13 cellular contexts compared by ENCODE assay signal in the genomic region with DNA sequence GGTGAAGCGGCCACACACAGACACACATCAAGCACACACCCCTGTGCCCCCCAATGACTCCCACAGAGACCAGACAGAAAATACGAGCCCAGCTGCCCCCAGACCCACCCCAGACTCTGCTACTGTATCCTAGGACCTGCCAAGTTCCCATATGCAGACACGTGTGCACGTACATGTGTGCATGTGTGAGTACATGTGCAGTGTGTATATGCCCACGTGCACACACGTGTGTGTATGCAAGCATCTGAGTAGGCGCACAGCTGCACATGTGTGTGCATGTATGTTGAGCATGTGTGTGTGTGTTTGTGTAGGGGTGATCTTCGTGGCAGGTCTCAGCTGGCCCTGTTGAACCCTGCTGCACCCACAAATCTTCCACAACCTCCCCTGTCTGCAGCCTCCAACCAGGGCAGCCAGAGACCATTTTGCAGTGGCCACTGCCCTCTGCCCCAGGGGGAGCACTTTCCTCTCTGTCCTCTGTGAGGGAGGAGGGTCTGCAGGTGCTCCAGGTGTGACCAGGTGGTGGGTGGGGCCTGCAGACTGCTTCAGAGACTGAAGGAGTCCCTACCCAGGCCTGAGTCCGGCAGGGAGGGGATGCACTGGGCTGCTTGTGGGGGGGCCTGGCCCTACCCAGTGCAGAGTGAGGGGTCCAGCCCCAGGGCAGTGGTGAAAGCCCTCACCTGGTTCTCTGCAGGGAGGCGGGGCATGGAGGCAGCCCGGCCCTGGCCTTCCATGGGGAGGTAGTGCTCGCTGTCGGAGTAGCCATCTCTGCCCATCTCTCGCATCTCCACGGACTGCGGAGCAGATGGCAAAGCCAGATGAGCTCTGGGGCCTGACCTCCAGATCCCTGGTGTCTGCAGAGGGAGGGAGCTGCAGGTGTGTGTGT.
A peak's percentile ranks its signal among the peaks of the same experiment; 100 is the strongest.
DNase-seq lines count a peak whose midpoint lies in the region; ATAC-seq and TF ChIP-seq lines count a peak whose summit lies in the region.
"Had no signal": no experiment of that assay in that cellular context is flagged by ENCODE, and none has a peak within 500 bp of the region (broad histone marks: within the 10 kb centered on the region; RNA-seq: fewer than 3 reads in every experiment).

No MANE protein-coding gene starts in this region.

- no peak for ATAC-seq in activated CD4-positive, alpha-beta T cell treated with anti-CD3 and anti-CD28 coated beads for 36 hours
- ATAC-seq in CD4-positive, alpha-beta T cell (ENCODE audit: poor library complexity), result no peak
- ATAC-seq in activated B cell treated with CpG ODN at 0.5 μM for 24 hours (ENCODE audit: low read depth) (no peak), GM19324 (IDR thresholded peaks at IDR 0.05; ENCODE audit: low FRiP score, unreplicated experiment) (no peak), gastroesophageal sphincter (no peak)
- ATAC-seq in naive thymus-derived CD8-positive, alpha-beta T cell, result no peak

- no peaks in the 10 kb centered on the region for H3K27me3 ChIP-seq in CD4-positive, alpha-beta T cell (ENCODE audit: control insufficient read depth, insufficient read depth, low read length)
- H3K27me3 ChIP-seq in gastroesophageal sphincter, result no peaks in the 10 kb centered on the region

- H3K9me3 Mint-ChIP-seq in activated CD4-positive, alpha-beta T cell treated with anti-CD3 and anti-CD28 coated beads for 36 hours (ENCODE audit: low read depth), result no peaks in the 10 kb centered on the region
- H3K9me3 Mint-ChIP-seq in CD4-positive, alpha-beta T cell, result no peaks in the 10 kb centered on the region
- H3K9me3 Mint-ChIP-seq in activated B cell treated with CpG ODN at 0.5 μM for 24 hours, result no peaks in the 10 kb centered on the region
- no peaks in the 10 kb centered on the region for H3K9me3 Mint-ChIP-seq in naive thymus-derived CD8-positive, alpha-beta T cell

- H3K9me3 ChIP-seq in CD4-positive, alpha-beta T cell (ENCODE audit: control insufficient read depth, low read length), result no peaks in the 10 kb centered on the region
- no peaks in the 10 kb centered on the region for H3K9me3 ChIP-seq in gastroesophageal sphincter

- POLR2A ChIA-PET in activated CD4-positive, alpha-beta T cell treated with anti-CD3 and anti-CD28 coated beads for 36 hours (lab: Charles Lee), result interaction anchor here (0.6 kb wide), 1 partner anchor 15 kb away, joined by 4 read pairs; no protein-coding TSS in a partner anchor
- POLR2A ChIA-PET in CD4-positive, alpha-beta T cell (lab: Charles Lee), result interaction anchor here (0.7 to 1.4 kb wide), 3 partner anchors 57 to 59 kb away, joined by 3 to 6 read pairs (median 5); no protein-coding TSS in a partner anchor
- POLR2A ChIA-PET in activated B cell treated with CpG ODN at 0.5 μM for 24 hours (lab: Charles Lee), result interaction anchor here (0.5 to 3.0 kb wide), 7 partner anchors 17 to 109 kb away, joined by 3 to 28 read pairs (median 4); a partner anchor contains a TSS
- POLR2A ChIA-PET in naive thymus-derived CD8-positive, alpha-beta T cell (lab: Charles Lee), result interaction anchor here (0.5 to 1.0 kb wide), 3 partner anchors 11 to 60 kb away, joined by 3 to 4 read pairs (median 3); no protein-coding TSS in a partner anchor

- peaks cover 30% of the 10 kb centered on the region for H3K4me1 Mint-ChIP-seq in activated CD4-positive, alpha-beta T cell treated with anti-CD3 and anti-CD28 coated beads for 36 hours
- H3K4me1 Mint-ChIP-seq in CD4-positive, alpha-beta T cell (ENCODE audit: low read depth), result peaks cover 29% of the 10 kb centered on the region
- peaks cover 64% of the 10 kb centered on the region for H3K4me1 Mint-ChIP-seq in activated B cell treated with CpG ODN at 0.5 μM for 24 hours
- H3K4me1 Mint-ChIP-seq in naive thymus-derived CD8-positive, alpha-beta T cell, result peaks cover 23 to 39% (median 35%) of the 10 kb centered on the region in 4 donors

- H3K4me3 ChIP-seq in gastroesophageal sphincter, result no peak overlapping the region

- no peak for DNase-seq in activated CD4-positive, alpha-beta T cell treated with anti-CD3 and anti-CD28 coated beads for 36 hours
- no peak for DNase-seq in activated CD4-positive, alpha-beta T cell treated with anti-CD3 and anti-CD28 coated beads for 4 hours
- DNase-seq in CD4-positive, alpha-beta T cell, result no peak
- DNase-seq in activated B cell treated with CpG ODN at 0.5 μM for 24 hours (no peak), NCI-H1048 (lab: John Stamatoyannopoulos, UW) (no peak)
- no peak for DNase-seq in naive thymus-derived CD8-positive, alpha-beta T cell
- DNase-seq: 8988T, DMS79 treated with DMSO at 0.1 percent for 48 hours, NCI-H1092, NCI-H2081 treated with DMSO at 0.1 percent for 48 hours had no signal

- TF ChIP-seq CTCF in CD4-positive, alpha-beta T cell (IDR thresholded peaks at IDR 0.05), result no peak
- TF ChIP-seq CTCF in activated B cell treated with CpG ODN at 0.5 μM for 24 hours (IDR thresholded peaks at IDR 0.05) (no peak), gastroesophageal sphincter (IDR thresholded peaks at IDR 0.05) (no peak)

- intact Hi-C loops in activated CD4-positive, alpha-beta T cell treated with anti-CD3 and anti-CD28 coated beads for 36 hours (cut with DNase I, micrococcal nuclease), result loop anchor here in 1 of 2 experiments (5.0 kb wide), 1 partner anchor 51 kb away; no protein-coding TSS in a partner anchor
- intact Hi-C loops in CD4-positive, alpha-beta T cell (cut with DNase I, micrococcal nuclease), result loop anchor here in 1 of 2 experiments (2.0 to 5.0 kb wide), 2 partner anchors 51 to 57 kb away; no protein-coding TSS in a partner anchor
- intact Hi-C loops in activated B cell treated with CpG ODN at 0.5 μM for 24 hours (cut with micrococcal nuclease), result no loop called here

- CTCF ChIA-PET in activated CD4-positive, alpha-beta T cell treated with anti-CD3 and anti-CD28 coated beads for 36 hours (lab: Charles Lee), result interaction anchor here (0.6 to 1.8 kb wide), 5 partner anchors 22 to 222 kb away, joined by 3 to 5 read pairs (median 3); no protein-coding TSS in a partner anchor
- CTCF ChIA-PET in CD4-positive, alpha-beta T cell (lab: Charles Lee), result no interaction called here
- CTCF ChIA-PET in activated B cell treated with CpG ODN at 0.5 μM for 24 hours (lab: Charles Lee), result interaction anchor here (0.7 to 2.2 kb wide), 4 partner anchors 16 to 60 kb away, joined by 3 to 9 read pairs (median 3); no protein-coding TSS in a partner anchor

- H3K36me3 Mint-ChIP-seq in activated CD4-positive, alpha-beta T cell treated with anti-CD3 and anti-CD28 coated beads for 36 hours (ENCODE audit: low read depth), result no peaks in the 10 kb centered on the region
- H3K36me3 Mint-ChIP-seq in CD4-positive, alpha-beta T cell (ENCODE audit: low read depth), result no peaks in the 10 kb centered on the region
- peaks cover 3% of the 10 kb centered on the region for H3K36me3 Mint-ChIP-seq in activated B cell treated with CpG ODN at 0.5 μM for 24 hours (ENCODE audit: low read depth)
- H3K36me3 Mint-ChIP-seq in naive thymus-derived CD8-positive, alpha-beta T cell, result no peaks in the 10 kb centered on the region

- H3K27ac Mint-ChIP-seq in activated CD4-positive, alpha-beta T cell treated with anti-CD3 and anti-CD28 coated beads for 36 hours, result peak overlapping the region; percentile 25
- no peak overlapping the region for H3K27ac Mint-ChIP-seq in CD4-positive, alpha-beta T cell
- no peak overlapping the region for H3K27ac Mint-ChIP-seq in activated B cell treated with CpG ODN at 0.5 μM for 24 hours
- H3K27ac Mint-ChIP-seq in naive thymus-derived CD8-positive, alpha-beta T cell, result peak overlapping the region in 6 of 10 donors; percentile 12 to 59 (median 32)

- no peak for TF ChIP-seq EP300 in gastroesophageal sphincter (IDR thresholded peaks at IDR 0.05)

- no peaks in the 10 kb centered on the region for H3K36me3 ChIP-seq in gastroesophageal sphincter

- H3K27ac ChIP-seq in CD4-positive, alpha-beta T cell (ENCODE audit: low read depth, low read length), result no peak overlapping the region
- no peak overlapping the region for H3K27ac ChIP-seq in gastroesophageal sphincter
- H3K27ac ChIP-seq: KMS-11 had no signal

- WGBS in gastroesophageal sphincter (ENCODE audit: low coverage in 1 of 2), 2 donors, result 80% methylated on average over 1 of the region's 16 CpGs; no CpG with 5 or more reads in 1 of the 2 donors

- no peaks in the 10 kb centered on the region for H3K27me3 Mint-ChIP-seq in activated CD4-positive, alpha-beta T cell treated with anti-CD3 and anti-CD28 coated beads for 36 hours
- no peaks in the 10 kb centered on the region for H3K27me3 Mint-ChIP-seq in CD4-positive, alpha-beta T cell
- H3K27me3 Mint-ChIP-seq in activated B cell treated with CpG ODN at 0.5 μM for 24 hours, result no peaks in the 10 kb centered on the region
- H3K27me3 Mint-ChIP-seq in naive thymus-derived CD8-positive, alpha-beta T cell, result no peaks in the 10 kb centered on the region

- TF ChIP-seq POLR2A in gastroesophageal sphincter (IDR thresholded peaks at IDR 0.05), result no peak

- H3K4me1 ChIP-seq in gastroesophageal sphincter, result peaks cover 0 to 22% (median 0%) of the 10 kb centered on the region in 3 donors

- H3K4me3 Mint-ChIP-seq in activated CD4-positive, alpha-beta T cell treated with anti-CD3 and anti-CD28 coated beads for 36 hours, result no peak overlapping the region
- H3K4me3 Mint-ChIP-seq in CD4-positive, alpha-beta T cell, result peak overlapping the region; percentile 62
- H3K4me3 Mint-ChIP-seq in activated B cell treated with CpG ODN at 0.5 μM for 24 hours, result peak overlapping the region; percentile 32
- peak overlapping the region in 2 of 10 donors; percentile 10 to 77 for H3K4me3 Mint-ChIP-seq in naive thymus-derived CD8-positive, alpha-beta T cell

Comparison
In these comparisons a context has a peak if more than half of its experiments do, and no peak if none do; other contexts are left out.
1. H3K27ac Mint-ChIP-seq: peak in activated CD4-positive, alpha-beta T cell treated with anti-CD3 and anti-CD28 coated beads for 36 hours (single experiment) and naive thymus-derived CD8-positive, alpha-beta T cell (6 of 10); none in CD4-positive, alpha-beta T cell (single experiment) and activated B cell treated with CpG ODN at 0.5 μM for 24 hours (single experiment).